ENCODE assay signal across 13 cellular contexts in the genomic region with DNA sequence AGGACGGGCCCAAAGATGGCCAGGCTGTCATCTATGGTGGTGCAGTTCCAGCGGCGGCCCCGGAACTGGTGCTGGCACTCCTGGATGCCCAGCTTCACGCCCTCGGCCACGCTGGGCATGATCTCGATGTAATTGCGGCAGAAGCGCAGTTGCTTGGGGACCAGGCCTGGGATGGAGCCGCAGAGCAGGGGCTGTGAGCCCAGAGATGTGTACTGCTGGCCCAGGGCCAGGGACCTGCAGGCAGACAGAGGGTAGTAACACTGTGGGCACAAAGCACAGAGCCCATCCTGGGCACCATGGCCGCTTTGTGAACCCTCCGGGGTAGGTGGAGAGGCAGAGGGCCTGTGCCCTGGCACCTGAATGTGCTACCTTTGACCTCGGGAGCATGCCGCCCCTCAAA. TPM values are rescaled to one million over a fixed set of nuclear protein-coding genes. Genes with fewer than 3 reads are reported as not detected.
A peak's percentile ranks its signal among the peaks of the same experiment; 100 is the strongest.
DNase-seq lines count a peak whose midpoint lies in the region; ATAC-seq and TF ChIP-seq lines count a peak whose summit lies in the region.
"Had no signal": no experiment of that assay in that cellular context is flagged by ENCODE, and none has a peak within 500 bp of the region (broad histone marks: within the 10 kb centered on the region; RNA-seq: fewer than 3 reads in every experiment).

No MANE protein-coding gene starts in this region.

- no peaks in the 10 kb centered on the region for H3K79me2 ChIP-seq in neural progenitor cell (ENCODE audit: low read depth)

- TF ChIP-seq CTCF in BE2C (IDR thresholded peaks at IDR 0.05; ENCODE audit: low read depth, low read length) (no peak), endodermal cell (conservative IDR thresholded peaks at IDR 0.05) (no peak), neural progenitor cell (IDR thresholded peaks at IDR 0.05) (no peak)

- H2AFZ ChIP-seq in neural progenitor cell (replicated peaks), result no peak overlapping the region

- peak overlapping the region; percentile 46; the same call in 1 of the 2 replicates for H3K27ac ChIP-seq in HUES6 (ENCODE audit: low read depth, low read length)
- H3K27ac ChIP-seq in endodermal cell (ENCODE audit: low read depth, low read length), result peak overlapping the region; percentile 49
- H3K27ac ChIP-seq in neural progenitor cell, result no peak overlapping the region
- H3K27ac ChIP-seq in effector memory CD4-positive, alpha-beta T cell (ENCODE audit: insufficient read depth, low read length, poor library complexity, severe bottlenecking), result no peak overlapping the region
- H3K27ac ChIP-seq: HL-60 had no signal

- H3K4me3 Mint-ChIP-seq in endodermal cell, result no peak overlapping the region
- no peak overlapping the region for H3K4me3 Mint-ChIP-seq in neural progenitor cell

- H3K4me3 ChIP-seq in BE2C (ENCODE audit: low read depth, low read length), result no peak overlapping the region
- H3K4me3 ChIP-seq in HUES6 (ENCODE audit: low read depth, low read length), result no peak overlapping the region
- H3K4me3 ChIP-seq in endodermal cell (ENCODE audit: low read length), result no peak overlapping the region
- H3K4me3 ChIP-seq in neural progenitor cell, result no peak overlapping the region
- H3K4me3 ChIP-seq in effector memory CD4-positive, alpha-beta T cell (ENCODE audit: insufficient read depth, low read depth, low read length, poor library complexity, severe bottlenecking), result no peak overlapping the region

- H3K36me3 Mint-ChIP-seq in endodermal cell (ENCODE audit: low read depth) (peaks cover 3% of the 10 kb centered on the region), neural progenitor cell (peaks cover 8% of the 10 kb centered on the region)

- H3K9ac ChIP-seq in HUES6 (ENCODE audit: low read length) (peak overlapping the region; percentile 55), endodermal cell (ENCODE audit: extremely low read depth, low read length, poor library complexity, severe bottlenecking) (no peak overlapping the region), neural progenitor cell (no peak overlapping the region)

- H3K27ac Mint-ChIP-seq in endodermal cell, result no peak overlapping the region
- H3K27ac Mint-ChIP-seq in neural progenitor cell, result peak overlapping the region; percentile 90

- H3K27me3 Mint-ChIP-seq in endodermal cell (ENCODE audit: insufficient read depth) (peaks cover 19% of the 10 kb centered on the region), neural progenitor cell (ENCODE audit: insufficient read depth, low read depth) (peaks cover 10% of the 10 kb centered on the region)

- H4K20me1 ChIP-seq in neural progenitor cell (ENCODE audit: low read depth), result peaks cover 16% of the 10 kb centered on the region

- peaks cover 30% of the 10 kb centered on the region for H3F3A ChIP-seq in neural progenitor cell (ENCODE audit: low read depth)

- DNase-seq in BE2C (peak; percentile 35), endodermal cell (no peak), neural progenitor cell (ENCODE audit: low spot score) (no peak), NCI-H69 (lab: John Stamatoyannopoulos, UW) (no peak)
- DNase-seq in effector memory CD4-positive, alpha-beta T cell, result no peak
- DNase-seq: NCI-H1417, NCI-H1930, NCI-H2171 treated with DMSO at 0.1 percent for 48 hours, NCI-H82 had no signal

- H3K9me3 Mint-ChIP-seq in endodermal cell (no peaks in the 10 kb centered on the region), neural progenitor cell (no peaks in the 10 kb centered on the region)

- ATAC-seq in GM18498 (IDR thresholded peaks at IDR 0.05; ENCODE audit: unreplicated experiment), result no peak
- ATAC-seq: Right ventricle myocardium inferior had no signal

- H3K36me3 ChIP-seq in BE2C, result no peaks in the 10 kb centered on the region
- H3K36me3 ChIP-seq in HUES6 (ENCODE audit: control insufficient read depth, insufficient read depth, low read length), result peaks cover 4% of the 10 kb centered on the region; the same call in 1 of the 2 replicates
- peaks cover 3% of the 10 kb centered on the region for H3K36me3 ChIP-seq in endodermal cell (ENCODE audit: control insufficient read depth, insufficient read depth, low read length)
- no peaks in the 10 kb centered on the region for H3K36me3 ChIP-seq in neural progenitor cell
- no peaks in the 10 kb centered on the region for H3K36me3 ChIP-seq in effector memory CD4-positive, alpha-beta T cell (ENCODE audit: control insufficient read depth, insufficient read depth, low read length)

- whole genome bisulfite sequencing in endodermal cell (ENCODE audit: insufficient coverage in 1 of 2, insufficient read length in 1 of 2), 2 experiments, result 79 to 83% methylated on average over 14 to 15 of the region's 15 CpGs

- no peak overlapping the region for H3K4me2 ChIP-seq in neural progenitor cell

- no peaks in the 10 kb centered on the region; the same call in none of the 2 replicates for H3K4me1 ChIP-seq in BE2C
- peaks cover 49% of the 10 kb centered on the region for H3K4me1 ChIP-seq in HUES6 (ENCODE audit: control insufficient read depth, insufficient read depth, low read length)
- peaks cover 21% of the 10 kb centered on the region for H3K4me1 ChIP-seq in endodermal cell (ENCODE audit: control insufficient read depth, insufficient read depth, low read length)
- peaks cover 13% of the 10 kb centered on the region for H3K4me1 ChIP-seq in neural progenitor cell
- peaks cover 17% of the 10 kb centered on the region for H3K4me1 ChIP-seq in effector memory CD4-positive, alpha-beta T cell (ENCODE audit: control insufficient read depth, insufficient read depth, low read length, poor library complexity, severe bottlenecking)

- peaks cover 6% of the 10 kb centered on the region; the same call in 1 of the 2 replicates for H3K27me3 ChIP-seq in BE2C
- peaks cover 62% of the 10 kb centered on the region for H3K27me3 ChIP-seq in HUES6 (ENCODE audit: control insufficient read depth, insufficient read depth, low read length)
- H3K27me3 ChIP-seq in endodermal cell (ENCODE audit: control insufficient read depth, insufficient read depth, low read length, poor library complexity, severe bottlenecking), result no peaks in the 10 kb centered on the region
- peaks cover 78% of the 10 kb centered on the region for H3K27me3 ChIP-seq in neural progenitor cell
- H3K27me3 ChIP-seq in effector memory CD4-positive, alpha-beta T cell (replicated peaks; ENCODE audit: control insufficient read depth, insufficient read depth, low read length, poor library complexity, severe bottlenecking), result peaks cover 19% of the 10 kb centered on the region

- peaks cover 21% of the 10 kb centered on the region for H3K4me1 Mint-ChIP-seq in endodermal cell
- H3K4me1 Mint-ChIP-seq in neural progenitor cell, result peaks cover 59% of the 10 kb centered on the region

- H3K9me3 ChIP-seq in BE2C (no peaks in the 10 kb centered on the region), HUES6 (ENCODE audit: control insufficient read depth, insufficient read depth, low read depth, low read length) (no peaks in the 10 kb centered on the region), endodermal cell (ENCODE audit: control insufficient read depth, low read length) (no peaks in the 10 kb centered on the region), neural progenitor cell (ENCODE audit: low read depth) (no peaks in the 10 kb centered on the region)
- no peaks in the 10 kb centered on the region for H3K9me3 ChIP-seq in effector memory CD4-positive, alpha-beta T cell (ENCODE audit: control insufficient read depth, low read length)

RNA-seq across cellular contexts. Expression of a gene that starts 44.8 kb away (rescaled TPM):
- polyA plus RNA-seq in BE2C (2012; ENCODE audit: insufficient read depth, insufficient read length, low read depth), result 4.7 TPM
- 10 to 100 TPM; 19.9 to 21.8 TPM for total RNA-seq in endodermal cell
- 51.2 TPM for polyA plus RNA-seq in endodermal cell (2013, experiment 1 of 2)
- 42.1 TPM for polyA plus RNA-seq in endodermal cell (2013, experiment 2 of 2)
- total RNA-seq in neural progenitor cell (ENCODE audit: low replicate concordance), result 1.1 and 1.7 TPM in 2 replicates

Comparison
In these comparisons a context has a peak if more than half of its experiments do, and no peak if none do; other contexts are left out.
1. H3K27ac ChIP-seq: peak in HUES6 (single experiment) and endodermal cell (single experiment); none in neural progenitor cell (single experiment) and effector memory CD4-positive, alpha-beta T cell (single experiment).